11 cellular contexts compared by ENCODE assay signal in genomic region chr20:10448270-10449156, GRCh38. TPM values are rescaled to one million over a fixed set of nuclear protein-coding genes. Genes with fewer than 3 reads are reported as not detected.
DNase-seq lines count a peak whose midpoint lies in the region; ATAC-seq and TF ChIP-seq lines count a peak whose summit lies in the region.
"Had no signal": no experiment of that assay in that cellular context is flagged by ENCODE, and none has a peak within 500 bp of the region (broad histone marks: within the 10 kb centered on the region; RNA-seq: fewer than 3 reads in every experiment).

No MANE protein-coding gene starts in this region.

- H3K9me3 ChIP-seq in GM23248 (ENCODE audit: low read depth) (no peaks in the 10 kb centered on the region), upper lobe of left lung (no peaks in the 10 kb centered on the region)

- peak; percentile 8 for TF ChIP-seq CTCF in AG09309 (IDR thresholded peaks at IDR 0.05; ENCODE audit: control insufficient read depth, insufficient read depth, low read depth, low read length, missing control alignments)
- no peak for TF ChIP-seq CTCF in upper lobe of left lung (IDR thresholded peaks at IDR 0.05)

- in situ Hi-C loops in GM23248 (cut with MboI): loop anchor here (25.0 kb wide), 1 partner anchor 1036 kb away; no protein-coding TSS in a partner anchor

- no peak for TF ChIP-seq POLR2A in upper lobe of left lung (IDR thresholded peaks at IDR 0.05)

- H3K27me3 ChIP-seq in GM23248 (replicated peaks; ENCODE audit: insufficient read depth) (no peaks in the 10 kb centered on the region), upper lobe of left lung (no peaks in the 10 kb centered on the region)
- H3K27me3 ChIP-seq: cardiac muscle cell had no signal

- DNase-seq in AG09309 (ENCODE audit: low read depth) (no peak), GM23248 (peak; percentile 44), NCI-H82 (lab: John Stamatoyannopoulos, UW) (peak; percentile 83), fibroblast of gingiva (ENCODE audit: low read depth) (peak; percentile 12), Ammon's horn (ENCODE audit: low spot score) (no peak), NCI-H1105 treated with DMSO at 0.1 percent for 48 hours (lab: John Stamatoyannopoulos, UW) (no peak), upper lobe of left lung (no peak)
- DNase-seq: CD4-positive, CD25-positive, alpha-beta regulatory T cell; RPMI8226 had no signal

- H3F3A ChIP-seq in GM23248 (ENCODE audit: insufficient read depth): peaks cover 5% of the 10 kb centered on the region; the same call in 1 of the 2 replicates

- H3K79me2 ChIP-seq in GM23248 (ENCODE audit: insufficient read depth): peaks cover 11% of the 10 kb centered on the region; the same call in 1 of the 2 replicates

- H3K36me3 ChIP-seq in GM23248 (ENCODE audit: low read depth) (no peaks in the 10 kb centered on the region), upper lobe of left lung (no peaks in the 10 kb centered on the region)
- H3K36me3 ChIP-seq: cardiac muscle cell had no signal

- no peak overlapping the region for H3K9ac ChIP-seq in GM23248

- ATAC-seq in GM18858 (IDR thresholded peaks at IDR 0.05; ENCODE audit: unreplicated experiment): no peak
- no peak for ATAC-seq in upper lobe of left lung (ENCODE audit: low FRiP score in 2 of 2)

- TF ChIP-seq EP300 in upper lobe of left lung (IDR thresholded peaks at IDR 0.05): no peak

- H3K27ac ChIP-seq in GM23248: no peak overlapping the region
- no peak overlapping the region for H3K27ac ChIP-seq in upper lobe of left lung
- H3K27ac ChIP-seq: cardiac muscle cell had no signal

- H2AFZ ChIP-seq in GM23248: no peak overlapping the region

- no peaks in the 10 kb centered on the region for H3K4me1 ChIP-seq in GM23248 (ENCODE audit: insufficient read depth)
- peaks cover 0 to 8% (median 3%) of the 10 kb centered on the region in 4 donors for H3K4me1 ChIP-seq in upper lobe of left lung

- WGBS in GM23248 (ENCODE audit: low coverage in 1 of 2, low lambda C conversion rate in 2 of 2, missing lambda C conversion rate in 2 of 2), 2 experiments: 96 to 98% methylated on average over 6 of the region's 6 CpGs
- WGBS in upper lobe of left lung, 2 donors: 81 to 87% methylated on average over 6 of the region's 6 CpGs

- H3K4me3 ChIP-seq in AG09309 (ENCODE audit: control insufficient read depth, low read depth, low read length) (no peak overlapping the region), GM23248 (no peak overlapping the region), upper lobe of left lung (no peak overlapping the region)
- H3K4me3 ChIP-seq: cardiac muscle cell had no signal

- H4K20me1 ChIP-seq in GM23248 (ENCODE audit: insufficient read depth): no peaks in the 10 kb centered on the region

- H3K9me2 ChIP-seq in GM23248 (ENCODE audit: insufficient read depth): no peaks in the 10 kb centered on the region

- no peak overlapping the region for H3K4me2 ChIP-seq in GM23248 (ENCODE audit: unreplicated experiment)

RNA-seq across cellular contexts. Expression of gene SLX4IP, which starts 13.4 kb away (rescaled TPM):
- total RNA-seq in GM23248 (2014; rRNA removed; shearing (Covaris generic)): 2.9 and 3.7 TPM in 2 replicates
- polyA plus RNA-seq in GM23248 (2016; fragmentation: Nextera tagmentation; extraction: Ambion mirVana): 3.4 and 3.9 TPM in 2 replicates
- 1 to 10 TPM; 3.2 to 6.0 (median 4.5) TPM for total RNA-seq in upper lobe of left lung

RNA-seq across cellular contexts. Expression of gene MKKS, which starts 14.5 kb away (rescaled TPM):
- 9.8 and 12.0 TPM in 2 replicates for total RNA-seq in GM23248 (2014; rRNA removed; shearing (Covaris generic))
- 17.4 and 17.8 TPM in 2 replicates for polyA plus RNA-seq in GM23248 (2016; fragmentation: Nextera tagmentation; extraction: Ambion mirVana)
- 10 to 100 TPM in 4 of 6 donors, 1 to 10 TPM in 2; 3.1 to 19.3 (median 11.8) TPM for total RNA-seq in upper lobe of left lung

Comparison
In these comparisons a context has a peak if more than half of its experiments do, and no peak if none do; other contexts are left out.
1. DNase-seq: peak in GM23248 (single experiment), NCI-H82 (single experiment) and fibroblast of gingiva (single experiment); none in AG09309 (single experiment), Ammon's horn (single experiment), NCI-H1105 treated with DMSO at 0.1 percent for 48 hours (single experiment) and upper lobe of left lung (0 of 2).